Comparison of ENCODE assay signal across 7 cellular contexts in the genomic region with DNA sequence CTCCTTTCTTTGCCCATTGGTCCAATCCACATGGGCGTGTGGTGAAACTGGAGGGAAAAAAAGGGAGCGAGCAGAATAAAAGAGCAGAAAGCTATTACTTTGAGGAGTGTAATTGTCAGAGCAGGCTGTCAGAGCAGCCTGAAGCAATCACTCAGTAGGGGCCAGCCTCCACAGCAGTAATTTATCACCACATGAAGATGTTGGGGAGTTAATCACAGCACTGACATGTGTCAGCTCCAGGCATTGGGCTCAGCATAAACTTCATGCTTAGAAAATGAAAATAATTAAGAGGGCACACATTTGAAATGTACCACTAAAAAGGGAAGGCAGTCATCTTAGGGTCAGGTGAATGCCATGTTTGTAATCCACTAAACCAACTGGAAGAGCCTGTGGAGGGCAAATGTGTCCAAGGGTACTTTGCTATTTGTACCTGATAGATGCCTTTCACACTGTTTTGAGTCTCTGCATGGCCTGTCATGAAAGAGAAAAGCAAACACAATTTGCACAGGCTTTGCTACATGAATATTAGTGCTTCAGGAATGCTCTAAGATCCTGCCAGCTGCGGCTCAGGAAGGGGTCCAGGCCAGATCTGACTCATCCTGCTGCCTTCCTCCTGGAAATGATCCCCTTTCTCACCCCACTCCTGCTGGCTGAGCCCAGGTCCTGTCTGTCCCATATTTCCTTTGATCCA. TPM values are rescaled to one million over a fixed set of nuclear protein-coding genes. Genes with fewer than 3 reads are reported as not detected.
DNase-seq lines count a peak whose midpoint lies in the region; ATAC-seq and TF ChIP-seq lines count a peak whose summit lies in the region.

No MANE protein-coding gene starts in this region.

- H3K27me3 ChIP-seq in spleen (replicated peaks in 1 of 7) = peaks cover 0 to 20% (median 0%) of the 10 kb centered on the region in 7 donors

- POLR2A ChIA-PET in HEK293T (lab: Yijun Ruan, JAX) = no interaction called here
- POLR2A ChIA-PET in T-cell (lab: Charles Lee) = interaction anchor here in 1 of 2 donors (0.7 to 1.7 kb wide), 4 partner anchors 14 to 267 kb away, joined by 4 to 7 read pairs (median 6); no protein-coding TSS in a partner anchor

- H3K4me1 Mint-ChIP-seq in T-cell = peaks cover 65 to 82% (median 66%) of the 10 kb centered on the region in 3 donors

- H3K9me3 ChIP-seq in spleen = no peaks in the 10 kb centered on the region

- ATAC-seq in T-cell (replicated peaks in 1 of 4) (no peak), HG02938 (IDR thresholded peaks at IDR 0.05; ENCODE audit: unreplicated experiment) (no peak)

- TF ChIP-seq CTCF in foreskin fibroblast (IDR thresholded peaks at IDR 0.05; ENCODE audit: low read depth, low read length) (no peak), spleen (IDR thresholded peaks at IDR 0.05 in 8 of 11, conservative IDR thresholded peaks at IDR 0.05 in 3 of 11) (no peak)

- peak overlapping the region; percentile 88 to 90 for H3K27ac Mint-ChIP-seq in T-cell

- no peaks in the 10 kb centered on the region for H3K27me3 Mint-ChIP-seq in T-cell

- intact Hi-C loops in spleen (cut with DNase I; ENCODE audit: low total_unique reads) = no loop called here

- H3K36me3 Mint-ChIP-seq in T-cell = peaks cover 10% of the 10 kb centered on the region

- H3K27ac ChIP-seq in spleen = peak overlapping the region in 7 of 8 donors; percentile 4 to 97 (median 28)
- no peak overlapping the region for H3K27ac ChIP-seq in substantia nigra (ENCODE audit: low read depth, low read length, poor library complexity, severe bottlenecking)

- H3K4me3 ChIP-seq in foreskin fibroblast (ENCODE audit: low read depth in 1 of 2, low read length in 2 of 2) (no peak overlapping the region), spleen (no peak overlapping the region)

- WGBS in spleen, 5 donors = 44 to 78% (median 70%) methylated on average over 3 of the region's 3 CpGs

- peak overlapping the region in 2 of 3 donors; percentile 14 to 31 for H3K4me3 Mint-ChIP-seq in T-cell

- DNase-seq in HEK293T (ENCODE audit: extremely low spot score) (no peak), T-cell (no peak), foreskin fibroblast (peak; percentile 78 to 89), spleen (no peak), HT-29 (ENCODE audit: low spot score) (no peak), substantia nigra (lab: John Stamatoyannopoulos, UW) (no peak)

- peaks cover 0 to 8% (median 0%) of the 10 kb centered on the region in 6 donors for H3K36me3 ChIP-seq in spleen

- peaks cover 7 to 77% (median 56%) of the 10 kb centered on the region in 6 donors for H3K4me1 ChIP-seq in spleen

- no peak for TF ChIP-seq POLR2A in spleen (IDR thresholded peaks at IDR 0.05)

- H3K9me3 Mint-ChIP-seq in T-cell = no peaks in the 10 kb centered on the region

- CTCF ChIA-PET in HEK293T (lab: Yijun Ruan, JAX) (no interaction called here), T-cell (lab: Charles Lee) (interaction anchor here (0.6 to 1.7 kb wide), 4 partner anchors 9 to 1601 kb away, joined by 3 to 11 read pairs (median 4); no protein-coding TSS in a partner anchor)

TF ChIP-seq in HEK293T, 16 proteins besides CTCF, POLR2A, EP300 and RAD21:
- TF ChIP-seq CTBP1 (IDR thresholded peaks at IDR 0.05; ENCODE audit: borderline replicate concordance) (no peak), FOXK2 (IDR thresholded peaks at IDR 0.05) (no peak), HDGF (IDR thresholded peaks at IDR 0.05; ENCODE audit: borderline replicate concordance) (no peak), PKNOX1 (IDR thresholded peaks at IDR 0.05) (peak; percentile 73)

RNA-seq across cellular contexts. Expression of gene PTGER4, which starts 2.9 kb away (rescaled TPM):
- total RNA-seq in T-cell (100 to 1,000 TPM in 2 of 5 donors, 10 to 100 TPM in 3; 51.3 to 421 (median 57.3) TPM), spleen (100 to 1,000 TPM in 1 of 7 donors, 10 to 100 TPM in 6; 32.9 to 108 (median 36.9) TPM)
- polyA plus RNA-seq in spleen = 1 to 10 TPM; 4.2 to 6.8 (median 6.3) TPM
- 0.42 and 3.6 TPM in 2 replicates for total RNA-seq in HT-29 (2014; rRNA removed; shearing (Covaris generic))

Comparison
In these comparisons a context has a peak if more than half of its experiments do, and no peak if none do; other contexts are left out.
1. DNase-seq: peak in foreskin fibroblast (2 of 2); none in HEK293T (single experiment), T-cell (0 of 34), spleen (single experiment), HT-29 (single experiment) and substantia nigra (0 of 49).